17 cellular contexts compared by ENCODE assay signal in the genomic region with DNA sequence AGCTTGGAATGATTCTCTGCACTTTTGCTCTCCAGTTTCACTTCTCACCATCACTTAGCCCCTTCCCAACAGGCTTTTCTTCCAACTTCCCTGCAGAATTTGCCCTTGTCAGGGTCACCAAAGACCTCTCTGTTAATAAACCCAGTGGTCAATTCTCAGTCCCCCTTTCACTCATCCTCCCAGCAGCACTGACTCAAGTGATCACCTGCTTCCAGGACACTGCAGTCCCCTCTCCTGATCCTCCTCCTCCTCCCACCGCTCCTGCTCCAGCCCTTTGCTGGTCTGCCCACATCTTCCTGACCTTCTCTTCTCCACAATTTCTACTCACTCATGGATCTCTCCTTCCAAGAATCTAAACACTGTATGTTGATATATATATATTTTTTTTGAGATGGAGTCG. TPM values are rescaled to one million over a fixed set of nuclear protein-coding genes. Genes with fewer than 3 reads are reported as not detected.
"Had no signal": no experiment of that assay in that cellular context is flagged by ENCODE, and none has a peak within 500 bp of the region (broad histone marks: within the 10 kb centered on the region; RNA-seq: fewer than 3 reads in every experiment).

No MANE protein-coding gene starts in this region.

- ATAC-seq: heart left ventricle; naive thymus-derived CD8-positive, alpha-beta T cell; right lobe of liver had no signal

- H3K9me3 Mint-ChIP-seq: stimulated activated naive CD8-positive, alpha-beta T cell treated with anti-CD3 and anti-CD28 coated beads, Interleukin-15, Interleukin-2, amounts not matched to agents 100 ng/mL and 50 ng/mL, for 24 hours had no signal

- DNase-seq: heart left ventricle; islet precursor cell; left ventricle myocardium inferior; mesendoderm; naive thymus-derived CD8-positive, alpha-beta T cell; nucleus accumbens; right lobe of liver; stimulated activated CD4-positive, alpha-beta T cell treated with anti-CD3 and anti-CD28 coated beads, Interleukin-1b, Interleukin-23, amount 100 ng/mL, for 48 hours; stimulated activated CD4-positive, alpha-beta T cell treated with anti-CD3 and anti-CD28 coated beads, Interleukin-2, amount 100 ng/mL, for 48 hours; stimulated activated CD4-positive, alpha-beta T cell treated with anti-CD3 and anti-CD28 coated beads, Interleukin-4, amount 100 ng/mL, for 4 hours; stimulated activated naive CD4-positive, alpha-beta T cell; substantia nigra; thyroid gland; transverse colon had no signal

- H3K4me1 Mint-ChIP-seq: nephron had no signal

- H3K4me3 Mint-ChIP-seq: naive thymus-derived CD8-positive, alpha-beta T cell; nephron; neural crest cell; stimulated activated naive CD8-positive, alpha-beta T cell treated with anti-CD3 and anti-CD28 coated beads, Interleukin-15, Interleukin-2, amounts not matched to agents 100 ng/mL and 50 ng/mL, for 24 hours had no signal

- H3K27ac Mint-ChIP-seq: naive thymus-derived CD8-positive, alpha-beta T cell; nephron; stimulated activated naive CD8-positive, alpha-beta T cell treated with anti-CD3 and anti-CD28 coated beads, Interleukin-15, Interleukin-2, amounts not matched to agents 100 ng/mL and 50 ng/mL, for 24 hours had no signal

RNA-seq across cellular contexts. Expression of gene SHISAL1, which starts 57.9 kb away (rescaled TPM):
- total RNA-seq: naive thymus-derived CD8-positive, alpha-beta T cell had no signal
